10 cellular contexts compared by ENCODE assay signal in genomic region chr10:5564537-5565204, GRCh38. TPM values are rescaled to one million over a fixed set of nuclear protein-coding genes. Genes with fewer than 3 reads are reported as not detected.
DNase-seq lines count a peak whose midpoint lies in the region; ATAC-seq and TF ChIP-seq lines count a peak whose summit lies in the region.
"Had no signal": no experiment of that assay in that cellular context is flagged by ENCODE, and none has a peak within 500 bp of the region (broad histone marks: within the 10 kb centered on the region; RNA-seq: fewer than 3 reads in every experiment).

No MANE protein-coding gene starts in this region.

- H3K27ac Mint-ChIP-seq in activated CD8-positive, alpha-beta memory T cell treated with anti-CD3 and anti-CD28 coated beads, Interleukin-2, amount 10 ng/mL, durations not matched to agents 7 days and 5 days: peak overlapping the region; percentile 82

- peaks cover 20% of the 10 kb centered on the region for H3K27me3 Mint-ChIP-seq in activated CD8-positive, alpha-beta memory T cell treated with anti-CD3 and anti-CD28 coated beads, Interleukin-2, amount 10 ng/mL, durations not matched to agents 7 days and 5 days

- intact Hi-C loops in transverse colon (cut with DNase I; ENCODE audit: low total_unique reads) (loop anchor here (10.0 kb wide), 1 partner anchor 110 kb away; no protein-coding TSS in a partner anchor), testis (cut with DNase I; ENCODE audit: low total_unique reads) (no loop called here)

- H3K36me3 ChIP-seq in transverse colon (no peaks in the 10 kb centered on the region), testis (ENCODE audit: low read depth, missing control alignments) (no peaks in the 10 kb centered on the region)
- H3K36me3 ChIP-seq: MG63 had no signal

- H3K27ac ChIP-seq in transverse colon (peak overlapping the region in 3 of 4 donors; percentile 22 to 64 (median 35)), testis (no peak overlapping the region)

- no peak for TF ChIP-seq CTCF in transverse colon (IDR thresholded peaks at IDR 0.05)
- TF ChIP-seq CTCF in testis (IDR thresholded peaks at IDR 0.05): no peak

- H3K9me3 ChIP-seq in transverse colon (no peaks in the 10 kb centered on the region), testis (no peaks in the 10 kb centered on the region)
- H3K9me3 ChIP-seq: MG63 had no signal

- peaks cover 20% of the 10 kb centered on the region for H3K4me1 Mint-ChIP-seq in activated CD8-positive, alpha-beta memory T cell treated with anti-CD3 and anti-CD28 coated beads, Interleukin-2, amount 10 ng/mL, durations not matched to agents 7 days and 5 days

- peak; percentile 61 for ATAC-seq in activated CD8-positive, alpha-beta memory T cell treated with anti-CD3 and anti-CD28 coated beads, Interleukin-2, amount 10 ng/mL, durations not matched to agents 7 days and 5 days
- ATAC-seq in left lobe of liver: peak; percentile 10
- no peak for ATAC-seq in HG03521 (IDR thresholded peaks at IDR 0.05; ENCODE audit: unreplicated experiment)

- H3K4me3 Mint-ChIP-seq in activated CD8-positive, alpha-beta memory T cell treated with anti-CD3 and anti-CD28 coated beads, Interleukin-2, amount 10 ng/mL, durations not matched to agents 7 days and 5 days: peak overlapping the region; percentile 41

- TF ChIP-seq EP300 in transverse colon (IDR thresholded peaks at IDR 0.05; ENCODE audit: low read depth): no peak

- H3K36me3 Mint-ChIP-seq in activated CD8-positive, alpha-beta memory T cell treated with anti-CD3 and anti-CD28 coated beads, Interleukin-2, amount 10 ng/mL, durations not matched to agents 7 days and 5 days: no peaks in the 10 kb centered on the region

- no peak for TF ChIP-seq POLR2A in transverse colon (IDR thresholded peaks at IDR 0.05)
- TF ChIP-seq POLR2A in testis (IDR thresholded peaks at IDR 0.05): no peak

- no peak for DNase-seq in activated CD8-positive, alpha-beta memory T cell treated with anti-CD3 and anti-CD28 coated beads, Interleukin-2, amount 10 ng/mL, durations not matched to agents 7 days and 5 days
- DNase-seq in activated CD8-positive, alpha-beta memory T cell treated with anti-CD3 and anti-CD28 coated beads for 24 hours: no peak
- DNase-seq in activated effector memory CD4-positive, alpha-beta T cell treated with Interleukin-2 at 50 U/mL for 16 hours: peak; percentile 44
- DNase-seq in left lobe of liver (ENCODE audit: low spot score) (peak; percentile 33), transverse colon (peak; percentile 6), testis (no peak), NCI-H69 (lab: John Stamatoyannopoulos, UW) (no peak)
- DNase-seq: occipital lobe had no signal

- CTCF ChIA-PET in activated CD8-positive, alpha-beta memory T cell treated with anti-CD3 and anti-CD28 coated beads, Interleukin-2, amount 10 ng/mL, durations not matched to agents 7 days and 5 days (lab: Charles Lee): no interaction called here

- H3K4me1 ChIP-seq in transverse colon (peaks cover 0 to 5% (median 3%) of the 10 kb centered on the region in 4 donors), testis (no peaks in the 10 kb centered on the region)

- no peaks in the 10 kb centered on the region for H3K9me3 Mint-ChIP-seq in activated CD8-positive, alpha-beta memory T cell treated with anti-CD3 and anti-CD28 coated beads, Interleukin-2, amount 10 ng/mL, durations not matched to agents 7 days and 5 days (ENCODE audit: low read depth)

- WGBS in transverse colon (ENCODE audit: low coverage in 1 of 2), 2 donors: 60 to 77% methylated on average over 9 to 17 of the region's 17 CpGs
- 80 to 84% methylated on average over 17 of the region's 17 CpGs for WGBS in testis, 2 donors

- H3K4me3 ChIP-seq in transverse colon (no peak overlapping the region), testis (no peak overlapping the region)
- H3K4me3 ChIP-seq: MG63 had no signal

- no peaks in the 10 kb centered on the region for H3K27me3 ChIP-seq in transverse colon
- H3K27me3 ChIP-seq in testis: no peaks in the 10 kb centered on the region
- H3K27me3 ChIP-seq: MG63 had no signal

- in situ Hi-C loops in transverse colon (cut with MboI; ENCODE audit: low pct_ligation_motif_present in 1 of 4, low pct_unique_long_range_greater_than_20kb in 1 of 4, low sequenced_read_pairs in 3 of 4): no loop called here

RNA-seq across cellular contexts. Expression of gene CALML3, which starts 39.9 kb away (rescaled TPM):
- not detected for total RNA-seq in activated CD8-positive, alpha-beta memory T cell treated with anti-CD3 and anti-CD28 coated beads, Interleukin-2, amount 10 ng/mL, durations not matched to agents 7 days and 5 days
- total RNA-seq in left lobe of liver (not detected), transverse colon (not detected), testis (under 1 TPM; 0.19 to 0.63 TPM)
- 1.5 TPM for polyA plus RNA-seq in testis (ENCODE audit: insufficient read depth, low read depth, low replicate concordance)
- total RNA-seq: occipital lobe had no signal

Comparison
In these comparisons a context has a peak if more than half of its experiments do, and no peak if none do; other contexts are left out.
1. DNase-seq: peak in activated effector memory CD4-positive, alpha-beta T cell treated with Interleukin-2 at 50 U/mL for 16 hours (single experiment), left lobe of liver (single experiment) and transverse colon (single experiment); none in activated CD8-positive, alpha-beta memory T cell treated with anti-CD3 and anti-CD28 coated beads, Interleukin-2, amount 10 ng/mL, durations not matched to agents 7 days and 5 days (single experiment), activated CD8-positive, alpha-beta memory T cell treated with anti-CD3 and anti-CD28 coated beads for 24 hours (single experiment), testis (single experiment) and NCI-H69 (single experiment).
2. H3K27ac ChIP-seq: peak in transverse colon (3 of 4); none in testis (0 of 2).